9 cellular contexts compared by ENCODE assay signal in the genomic region with DNA sequence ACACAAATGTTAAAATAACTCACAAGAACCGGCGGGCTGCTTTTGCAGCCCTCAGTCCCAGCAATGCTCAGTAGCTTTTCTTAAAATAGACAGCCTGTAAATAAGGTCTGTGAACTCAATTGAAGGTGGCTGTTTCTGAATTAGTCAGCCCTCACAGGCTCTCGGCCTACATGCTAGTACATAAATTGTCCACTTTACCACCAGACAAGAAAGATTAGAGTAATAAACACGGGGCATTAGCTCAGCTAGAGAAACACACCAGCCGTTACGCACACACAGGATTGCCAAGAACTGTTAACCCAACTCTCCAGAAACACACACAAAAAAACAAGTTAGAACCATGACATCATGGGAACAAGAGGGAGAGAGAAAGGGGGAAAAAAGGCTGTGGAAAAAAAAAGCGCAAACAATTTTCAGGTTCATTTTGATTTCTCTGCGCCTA.
DNase-seq lines count a peak whose midpoint lies in the region; ATAC-seq and TF ChIP-seq lines count a peak whose summit lies in the region.
"Had no signal": no experiment of that assay in that cellular context is flagged by ENCODE, and none has a peak within 500 bp of the region (broad histone marks: within the 10 kb centered on the region; RNA-seq: fewer than 3 reads in every experiment).

No MANE protein-coding gene starts in this region.

- no peak overlapping the region for H3K9ac ChIP-seq in IMR-90 (ENCODE audit: low read depth, low read length)

- no peak overlapping the region for H3K4me3 Mint-ChIP-seq in stimulated activated effector memory CD8-positive, alpha-beta T cell treated with anti-CD3 and anti-CD28 coated beads, Interleukin-12 subunit alpha, Interleukin-12 subunit beta, amount 100 ng/mL, for 72 hours
- no peak overlapping the region for H3K4me3 Mint-ChIP-seq in glutamatergic neuron (ENCODE audit: unreplicated experiment)
- H3K4me3 Mint-ChIP-seq: activated naive CD8-positive, alpha-beta T cell had no signal

- no peak overlapping the region; the same call in 2 of the 3 replicates for H2BK15ac ChIP-seq in IMR-90 (ENCODE audit: low read depth, low read length)

- peaks cover 21% of the 10 kb centered on the region for H3K36me3 Mint-ChIP-seq in stimulated activated effector memory CD8-positive, alpha-beta T cell treated with anti-CD3 and anti-CD28 coated beads, Interleukin-12 subunit alpha, Interleukin-12 subunit beta, amount 100 ng/mL, for 72 hours
- no peaks in the 10 kb centered on the region for H3K36me3 Mint-ChIP-seq in glutamatergic neuron (ENCODE audit: unreplicated experiment)

- no peak overlapping the region for H3K56ac ChIP-seq in IMR-90 (ENCODE audit: extremely low read depth, insufficient read depth, low read length)

- no peak overlapping the region for H2AK9ac ChIP-seq in IMR-90 (replicated peaks; ENCODE audit: low read depth, low read length, poor library complexity)

- peaks cover 3% of the 10 kb centered on the region for H3K9me1 ChIP-seq in IMR-90 (ENCODE audit: insufficient read depth, low read length)

- H2AFZ ChIP-seq in IMR-90 (replicated peaks; ENCODE audit: low read length, poor library complexity) = no peak overlapping the region

- no peak overlapping the region for H2AK5ac ChIP-seq in IMR-90 (ENCODE audit: low read depth, low read length)

- dilution Hi-C loops in IMR-90 (cut with HindIII; ENCODE audit: low sequenced_read_pairs, unreplicated experiment) = no loop called here

- BruUV-seq in IMR-90 (replicated peaks; lab: Mats Ljungman, UMichigan) = no TSS peak

- peaks cover 5% of the 10 kb centered on the region for H3K27me3 Mint-ChIP-seq in glutamatergic neuron (ENCODE audit: unreplicated experiment)
- H3K27me3 Mint-ChIP-seq: activated naive CD8-positive, alpha-beta T cell had no signal

- H2BK5ac ChIP-seq in IMR-90 (ENCODE audit: low read depth, low read length, poor library complexity, severe bottlenecking) = no peak overlapping the region

- H3K9me3 ChIP-seq in IMR-90 (ENCODE audit: control insufficient read depth, insufficient read depth, low read length) = no peaks in the 10 kb centered on the region

- in situ Hi-C loops in IMR-90 (cut with MboI; ENCODE audit: low sequenced_read_pairs) = no loop called here

- no peak overlapping the region for H2BK120ac ChIP-seq in IMR-90 (ENCODE audit: low read depth, low read length)

- TF ChIP-seq CTCF in GM12864 (IDR thresholded peaks at IDR 0.05; ENCODE audit: low read depth, low read length, missing control alignments) = no peak
- TF ChIP-seq CTCF in IMR-90 (conservative IDR thresholded peaks at IDR 0.05; ENCODE audit: low read depth, low read length) = no peak
- TF ChIP-seq CTCF in fibroblast of the aortic adventitia (IDR thresholded peaks at IDR 0.05; ENCODE audit: insufficient read depth, low read length) = no peak
- TF ChIP-seq CTCF in glutamatergic neuron (IDR thresholded peaks at IDR 0.05; ENCODE audit: partially characterized antibody, unreplicated experiment) = no peak

- peaks cover 16% of the 10 kb centered on the region; the same call in 1 of the 2 replicates for H4K20me1 ChIP-seq in IMR-90 (ENCODE audit: insufficient read depth, low read length)

- H3K4me1 ChIP-seq in IMR-90 (ENCODE audit: control insufficient read depth, insufficient read depth, low read length) = peaks cover 12% of the 10 kb centered on the region

- TF ChIP-seq RAD21 in IMR-90 (IDR thresholded peaks at IDR 0.05; ENCODE audit: low read length) = no peak

- no peak overlapping the region for H2BK20ac ChIP-seq in IMR-90 (ENCODE audit: low read depth, low read length)

- ATAC-seq in GM21529 (IDR thresholded peaks at IDR 0.05; ENCODE audit: unreplicated experiment) = peak; percentile 97
- no peak; the same call in 1 of the 2 replicates for ATAC-seq in IMR-90 (ENCODE audit: low read depth)
- ATAC-seq in stimulated activated effector memory CD8-positive, alpha-beta T cell treated with anti-CD3 and anti-CD28 coated beads, Interleukin-12 subunit alpha, Interleukin-12 subunit beta, amount 100 ng/mL, for 72 hours = peak; percentile 96

- intact Hi-C loops in IMR-90 (cut with micrococcal nuclease) = no loop called here

- H3K36me3 ChIP-seq in IMR-90 (ENCODE audit: control insufficient read depth, insufficient read depth, low read length) = peaks cover 11% of the 10 kb centered on the region

- DNase-seq in GM12864 (ENCODE audit: low read depth) (peak; percentile 29), IMR-90 (peak; percentile 65), fibroblast of the aortic adventitia (ENCODE audit: low read depth) (peak; percentile 80), SW480 (ENCODE audit: low spot score) (no peak), glutamatergic neuron (no peak)
- peak in 1 of 2 donors; percentile 70 for DNase-seq in stimulated activated effector memory CD8-positive, alpha-beta T cell treated with anti-CD3 and anti-CD28 coated beads, Interleukin-12 subunit alpha, Interleukin-12 subunit beta, amount 100 ng/mL, for 72 hours (ENCODE audit: low spot score in 2 of 2)
- no peak for DNase-seq in activated effector memory CD4-positive, alpha-beta T cell treated with anti-CD3 and anti-CD28 coated beads, Interleukin-2, amount 50 U/mL, for 16 hours

- no peak for TF ChIP-seq POLR2A in IMR-90 (IDR thresholded peaks at IDR 0.05; ENCODE audit: low read depth, low read length)

- H3K4ac ChIP-seq in IMR-90 (ENCODE audit: low read depth, low read length) = peak overlapping the region; percentile 47; the same call in 1 of the 2 replicates

- no peak overlapping the region for H3K18ac ChIP-seq in IMR-90 (ENCODE audit: low read depth, low read length)

- POLR2A ChIA-PET in IMR-90 (lab: Charles Lee; ENCODE audit: unreplicated experiment) = no interaction called here

- H4K8ac ChIP-seq in IMR-90 (ENCODE audit: low read depth in 2 of 2, low read length in 2 of 2) = 0 out of 4 replicates have a peak overlapping the region, but pooled peaks of 1 of the 2 experiments have one; percentile 4

- 100% methylated on average over 2 of the region's 8 CpGs; no CpG with 5 or more reads in 1 of the 2 experiments for WGBS in IMR-90 (ENCODE audit: extremely low coverage in 2 of 2, insufficient read length in 1 of 2), 2 experiments

- H3K23ac ChIP-seq in IMR-90 (ENCODE audit: low read depth, low read length) = no peak overlapping the region

- H3K79me1 ChIP-seq in IMR-90 (ENCODE audit: low read depth in 1 of 2, low read length in 2 of 2) = peaks cover 24 to 47% of the 10 kb centered on the region in 2 experiments

- H3K4me1 Mint-ChIP-seq in stimulated activated effector memory CD8-positive, alpha-beta T cell treated with anti-CD3 and anti-CD28 coated beads, Interleukin-12 subunit alpha, Interleukin-12 subunit beta, amount 100 ng/mL, for 72 hours = peaks cover 39% of the 10 kb centered on the region
- H3K4me1 Mint-ChIP-seq in glutamatergic neuron (ENCODE audit: low read depth, unreplicated experiment) = peaks cover 17% of the 10 kb centered on the region

- no peaks in the 10 kb centered on the region for H3K9me3 Mint-ChIP-seq in stimulated activated effector memory CD8-positive, alpha-beta T cell treated with anti-CD3 and anti-CD28 coated beads, Interleukin-12 subunit alpha, Interleukin-12 subunit beta, amount 100 ng/mL, for 72 hours
- no peaks in the 10 kb centered on the region for H3K9me3 Mint-ChIP-seq in glutamatergic neuron (ENCODE audit: unreplicated experiment)

- no peak overlapping the region for H3K4me2 ChIP-seq in IMR-90 (ENCODE audit: low read depth, low read length)

- H4K91ac ChIP-seq in IMR-90 (ENCODE audit: insufficient read depth, low read depth, low read length) = no peak overlapping the region

- H3K27me3 ChIP-seq in IMR-90 (ENCODE audit: control insufficient read depth, insufficient read depth, low read length) = no peaks in the 10 kb centered on the region

- H3K27ac Mint-ChIP-seq in stimulated activated effector memory CD8-positive, alpha-beta T cell treated with anti-CD3 and anti-CD28 coated beads, Interleukin-12 subunit alpha, Interleukin-12 subunit beta, amount 100 ng/mL, for 72 hours = no peak overlapping the region
- no peak overlapping the region for H3K27ac Mint-ChIP-seq in glutamatergic neuron (ENCODE audit: unreplicated experiment)
- H3K27ac Mint-ChIP-seq: activated naive CD8-positive, alpha-beta T cell had no signal

- 0 out of 2 replicates have a peak overlapping the region, but pooled peaks have one; percentile 26 for H3K14ac ChIP-seq in IMR-90 (replicated peaks; ENCODE audit: low read depth, low read length)

- no peak overlapping the region for H3K4me3 ChIP-seq in GM12864 (ENCODE audit: low read depth, low read length)
- H3K4me3 ChIP-seq in IMR-90 (ENCODE audit: insufficient read depth, low read depth, low read length) = no peak overlapping the region
- no peak overlapping the region for H3K4me3 ChIP-seq in fibroblast of the aortic adventitia (ENCODE audit: low read depth, low read length)

- CTCF ChIA-PET in IMR-90 (lab: Yijun Ruan, JAX) = interaction anchor here (0.7 kb wide), 1 partner anchor 792 kb away, joined by 3 read pairs; no protein-coding TSS in a partner anchor

- H3K27ac ChIP-seq in IMR-90 (ENCODE audit: insufficient read depth, low read length) = no peak overlapping the region

- H4K5ac ChIP-seq in IMR-90 (ENCODE audit: low read depth, low read length) = no peak overlapping the region; the same call in 1 of the 2 replicates

TF ChIP-seq in IMR-90, 13 proteins besides CTCF, POLR2A, EP300 and RAD21 (continues in another document):
- TF ChIP-seq SMC3 (IDR thresholded peaks at IDR 0.05; ENCODE audit: low read depth, low read length) (no peak), RCOR1 (IDR thresholded peaks at IDR 0.05; ENCODE audit: insufficient replicate concordance, low read length) (no peak), NFE2L2 (IDR thresholded peaks at IDR 0.05; ENCODE audit: low read depth, low read length) (no peak), FOS (IDR thresholded peaks at IDR 0.05; ENCODE audit: low read depth, low read length) (no peak)
- TF ChIP-seq, protein P1, sequence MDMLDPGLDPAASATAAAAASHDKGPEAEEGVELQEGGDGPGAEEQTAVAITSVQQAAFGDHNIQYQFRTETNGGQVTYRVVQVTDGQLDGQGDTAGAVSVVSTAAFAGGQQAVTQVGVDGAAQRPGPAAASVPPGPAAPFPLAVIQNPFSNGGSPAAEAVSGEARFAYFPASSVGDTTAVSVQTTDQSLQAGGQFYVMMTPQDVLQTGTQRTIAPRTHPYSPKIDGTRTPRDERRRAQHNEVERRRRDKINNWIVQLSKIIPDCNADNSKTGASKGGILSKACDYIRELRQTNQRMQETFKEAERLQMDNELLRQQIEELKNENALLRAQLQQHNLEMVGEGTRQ (IDR thresholded peaks at IDR 0.05; ENCODE audit: low read depth, low read length) = no peak
- TF ChIP-seq, protein P2, sequence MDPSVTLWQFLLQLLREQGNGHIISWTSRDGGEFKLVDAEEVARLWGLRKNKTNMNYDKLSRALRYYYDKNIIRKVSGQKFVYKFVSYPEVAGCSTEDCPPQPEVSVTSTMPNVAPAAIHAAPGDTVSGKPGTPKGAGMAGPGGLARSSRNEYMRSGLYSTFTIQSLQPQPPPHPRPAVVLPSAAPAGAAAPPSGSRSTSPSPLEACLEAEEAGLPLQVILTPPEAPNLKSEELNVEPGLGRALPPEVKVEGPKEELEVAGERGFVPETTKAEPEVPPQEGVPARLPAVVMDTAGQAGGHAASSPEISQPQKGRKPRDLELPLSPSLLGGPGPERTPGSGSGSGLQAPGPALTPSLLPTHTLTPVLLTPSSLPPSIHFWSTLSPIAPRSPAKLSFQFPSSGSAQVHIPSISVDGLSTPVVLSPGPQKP (IDR thresholded peaks at IDR 0.05; ENCODE audit: borderline replicate concordance, low read depth, low read length) = no peak

Comparison
In these comparisons a context has a peak if more than half of its experiments do, and no peak if none do; other contexts are left out.
1. DNase-seq: peak in GM12864 (single experiment), IMR-90 (single experiment) and fibroblast of the aortic adventitia (single experiment); none in SW480 (single experiment), glutamatergic neuron (single experiment) and activated effector memory CD4-positive, alpha-beta T cell treated with anti-CD3 and anti-CD28 coated beads, Interleukin-2, amount 50 U/mL, for 16 hours (single experiment).